ENCODE assay signal across 22 cellular contexts in genomic region chr5:93748875-93749397, GRCh38. TPM values are rescaled to one million over a fixed set of nuclear protein-coding genes. Genes with fewer than 3 reads are reported as not detected.
DNase-seq lines count a peak whose midpoint lies in the region; ATAC-seq and TF ChIP-seq lines count a peak whose summit lies in the region.
"Had no signal": no experiment of that assay in that cellular context is flagged by ENCODE, and none has a peak within 500 bp of the region (broad histone marks: within the 10 kb centered on the region; RNA-seq: fewer than 3 reads in every experiment).

No MANE protein-coding gene starts in this region.

- no peak overlapping the region for H3K9ac ChIP-seq in adipocyte (ENCODE audit: low read length)

- 82 to 88% (median 88%) methylated on average over 1 of the region's 1 CpG for WGBS in spleen, 5 donors
- WGBS in right cardiac atrium = 100% methylated on average over 1 of the region's 1 CpG

- no peak overlapping the region for H3K27ac ChIP-seq in spleen
- H3K27ac ChIP-seq in right cardiac atrium (ENCODE audit: low read length) = no peak overlapping the region
- H3K27ac ChIP-seq: SK-N-MC had no signal

- H3K4me1 ChIP-seq in adipocyte (ENCODE audit: control insufficient read depth, insufficient read depth, low read length) = peaks cover 6% of the 10 kb centered on the region
- no peaks in the 10 kb centered on the region for H3K4me1 ChIP-seq in spleen
- no peaks in the 10 kb centered on the region for H3K4me1 ChIP-seq in right cardiac atrium (ENCODE audit: control insufficient read depth, insufficient read depth, low read length)

- TF ChIP-seq POLR2A in spleen (IDR thresholded peaks at IDR 0.05) = no peak

- H3K4me3 ChIP-seq in GM12865 (ENCODE audit: low read depth, low read length) = no peak overlapping the region
- no peak overlapping the region for H3K4me3 ChIP-seq in adipocyte (ENCODE audit: low read length)
- H3K4me3 ChIP-seq in spleen = no peak overlapping the region
- H3K4me3 ChIP-seq in MG63 = no peak overlapping the region
- H3K4me3 ChIP-seq in right cardiac atrium (ENCODE audit: low read length) = no peak overlapping the region
- H3K4me3 ChIP-seq: SK-N-MC had no signal

- DNase-seq in GM12865 (ENCODE audit: low read depth) (peak; percentile 24), adipocyte (ENCODE audit: low read depth) (peak; percentile 4), spleen (no peak), MG63 (no peak), right cardiac atrium (no peak)
- DNase-seq: C1 segment of cervical spinal cord; CD4-positive, alpha-beta memory T cell; COR-L47; DMS53; KBM-7; NCI-H1694; NCI-H2081; NCI-H2171; NCI-H226; NCI-H510A; NCI-H69; SIG-M5; SW 1271 had no signal

- H3K9me3 ChIP-seq in adipocyte (ENCODE audit: control insufficient read depth, low read length) = no peaks in the 10 kb centered on the region
- no peaks in the 10 kb centered on the region for H3K9me3 ChIP-seq in spleen
- H3K9me3 ChIP-seq in MG63 = no peaks in the 10 kb centered on the region
- no peaks in the 10 kb centered on the region for H3K9me3 ChIP-seq in right cardiac atrium (ENCODE audit: control insufficient read depth, low read length)

- peak; percentile 31 for ATAC-seq in GM18520 (IDR thresholded peaks at IDR 0.05; ENCODE audit: unreplicated experiment)
- ATAC-seq in HG03378 (IDR thresholded peaks at IDR 0.05; ENCODE audit: unreplicated experiment) = peak; percentile 50
- no peak for ATAC-seq in HG03460 (IDR thresholded peaks at IDR 0.05; ENCODE audit: unreplicated experiment)
- no peak for ATAC-seq in right cardiac atrium

- no peak for TF ChIP-seq CTCF in GM12865 (IDR thresholded peaks at IDR 0.05; ENCODE audit: insufficient read depth, low read depth, low read length, missing control alignments)
- no peak for TF ChIP-seq CTCF in spleen (IDR thresholded peaks at IDR 0.05 in 8 of 11, conservative IDR thresholded peaks at IDR 0.05 in 3 of 11)

- intact Hi-C loops in spleen (cut with DNase I; ENCODE audit: low total_unique reads) = no loop called here
- intact Hi-C loops in right cardiac atrium (cut with DNase I) = no loop called here

- H3K36me3 ChIP-seq in adipocyte (ENCODE audit: control insufficient read depth, insufficient read depth, low read length, severe bottlenecking) (no peaks in the 10 kb centered on the region), spleen (no peaks in the 10 kb centered on the region), MG63 (no peaks in the 10 kb centered on the region)

- H3K27me3 ChIP-seq in adipocyte (replicated peaks; ENCODE audit: control insufficient read depth, insufficient read depth, low read length) (no peaks in the 10 kb centered on the region), spleen (replicated peaks in 1 of 7) (no peaks in the 10 kb centered on the region), MG63 (no peaks in the 10 kb centered on the region), right cardiac atrium (ENCODE audit: control insufficient read depth, insufficient read depth) (no peaks in the 10 kb centered on the region)

RNA-seq across cellular contexts. Expression of gene POU5F2, which starts 7.5 kb away (rescaled TPM):
- 10 to 100 TPM in 1 of 7 donors, 1 to 10 TPM in 6; 2.4 to 11.7 (median 7.6) TPM for total RNA-seq in spleen
- polyA plus RNA-seq in spleen = under 1 TPM; under 0.01 to 0.13 (median 0.02) TPM
- 0.07 TPM in 1 of 2 replicates, not detected in the other for total RNA-seq in MG63 (2014; rRNA removed; shearing (Covaris generic); ENCODE audit: low replicate concordance)
- total RNA-seq in right cardiac atrium = under 1 TPM; 0.40 to 0.57 (median 0.53) TPM
- 0.16 TPM for polyA plus RNA-seq in right cardiac atrium

Comparison
In these comparisons a context has a peak if more than half of its experiments do, and no peak if none do; other contexts are left out.
1. DNase-seq: peak in GM12865 (single experiment) and adipocyte (single experiment); none in spleen (single experiment), MG63 (single experiment) and right cardiac atrium (0 of 3).
2. ATAC-seq: peak in GM18520 (single experiment) and HG03378 (single experiment); none in HG03460 (single experiment) and right cardiac atrium (0 of 2).